Comparison of ENCODE assay signal across 10 cellular contexts in the genomic region with DNA sequence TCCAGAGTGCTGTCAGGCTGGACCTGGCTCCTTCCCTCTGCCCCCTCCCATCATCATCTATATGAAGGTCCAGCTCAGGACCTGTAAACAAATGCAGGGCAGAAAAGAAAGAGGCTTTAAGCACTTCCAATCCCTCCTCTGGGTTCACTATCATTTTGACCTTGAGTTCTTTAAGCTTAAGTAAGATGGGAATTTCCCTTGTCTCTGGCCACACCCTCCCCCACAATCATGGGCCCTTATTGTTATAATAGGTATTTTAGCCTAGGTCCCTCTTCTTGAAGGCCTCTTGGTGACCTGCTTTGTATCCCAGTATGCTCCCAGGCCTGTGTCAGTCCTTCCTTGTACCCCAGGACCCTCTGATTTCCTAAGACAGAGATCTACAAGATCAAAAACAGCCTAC. TPM values are rescaled to one million over a fixed set of nuclear protein-coding genes. Genes with fewer than 3 reads are reported as not detected.
A peak's percentile ranks its signal among the peaks of the same experiment; 100 is the strongest.
DNase-seq lines count a peak whose midpoint lies in the region; ATAC-seq, FAIRE-seq and TF ChIP-seq lines count a peak whose summit lies in the region.
"Had no signal": no experiment of that assay in that cellular context is flagged by ENCODE, and none has a peak within 500 bp of the region (broad histone marks: within the 10 kb centered on the region; RNA-seq: fewer than 3 reads in every experiment).

No MANE protein-coding gene starts in this region.

- no peak overlapping the region for H3K27ac ChIP-seq in A673 (ENCODE audit: low read depth, low read length, poor library complexity, severe bottlenecking)
- H3K27ac ChIP-seq: WERI-Rb-1 had no signal

- no peak for ATAC-seq in HG03135 (IDR thresholded peaks at IDR 0.05; ENCODE audit: unreplicated experiment)

- FAIRE-seq in GM18507 (lab: Jason Lieb, UNC), result peak; percentile 74

- H3K9me3 ChIP-seq in A673 (ENCODE audit: low read depth, low read length, poor library complexity, severe bottlenecking), result no peaks in the 10 kb centered on the region

- no peak overlapping the region for H3K27ac Mint-ChIP-seq in activated CD4-positive, alpha-beta memory T cell treated with anti-CD3 and anti-CD28 coated beads for 36 hours

- no peaks in the 10 kb centered on the region for H3K9me3 Mint-ChIP-seq in activated CD4-positive, alpha-beta memory T cell treated with anti-CD3 and anti-CD28 coated beads for 36 hours

- H3K27me3 ChIP-seq in A673 (replicated peaks; ENCODE audit: insufficient read depth, low read depth, low read length, poor library complexity), result no peaks in the 10 kb centered on the region

- H3K4me1 Mint-ChIP-seq in activated CD4-positive, alpha-beta memory T cell treated with anti-CD3 and anti-CD28 coated beads for 36 hours (ENCODE audit: low read depth), result peaks cover 10% of the 10 kb centered on the region

- H3K27me3 Mint-ChIP-seq in activated CD4-positive, alpha-beta memory T cell treated with anti-CD3 and anti-CD28 coated beads for 36 hours, result no peaks in the 10 kb centered on the region

- H3K4me1 ChIP-seq in A673 (ENCODE audit: insufficient read depth, low read length, poor library complexity, severe bottlenecking), result no peaks in the 10 kb centered on the region

- TF ChIP-seq CTCF in A673 (conservative IDR thresholded peaks at IDR 0.05; ENCODE audit: low read depth, low read length), result no peak

- no peaks in the 10 kb centered on the region for H3K36me3 Mint-ChIP-seq in activated CD4-positive, alpha-beta memory T cell treated with anti-CD3 and anti-CD28 coated beads for 36 hours

- CTCF ChIA-PET in activated CD4-positive, alpha-beta memory T cell treated with anti-CD3 and anti-CD28 coated beads for 36 hours (lab: Charles Lee), result no interaction called here
- CTCF ChIA-PET in A673 (lab: Charles Lee), result no interaction called here

- H3K36me3 ChIP-seq in A673 (ENCODE audit: insufficient read depth, low read length, poor library complexity, severe bottlenecking), result no peaks in the 10 kb centered on the region
- H3K36me3 ChIP-seq: WERI-Rb-1 had no signal

- POLR2A ChIA-PET in activated CD4-positive, alpha-beta memory T cell treated with anti-CD3 and anti-CD28 coated beads for 36 hours (lab: Charles Lee), result no interaction called here
- POLR2A ChIA-PET in A673 (lab: Charles Lee; ENCODE audit: low non-redundant PET), result no interaction called here

- H3K4me3 ChIP-seq in A673 (ENCODE audit: low read depth, low read length, poor library complexity, severe bottlenecking), result no peak overlapping the region

- DNase-seq in AG08396 (ENCODE audit: low spot score) (peak; percentile 17), GM18507 (ENCODE audit: extremely low spot score, insufficient read length, low read depth) (no peak), iris pigment epithelial cell (ENCODE audit: low read depth) (peak; percentile 83), A673 (ENCODE audit: low spot score) (no peak), NOMO-1 (lab: John Stamatoyannopoulos, UW; ENCODE audit: unreplicated experiment in 2 of 2) (no peak)
- peak; percentile 25 for DNase-seq in activated CD4-positive, alpha-beta memory T cell treated with anti-CD3 and anti-CD28 coated beads for 36 hours
- DNase-seq in stimulated activated CD8-positive, alpha-beta memory T cell treated with anti-CD3 and anti-CD28 coated beads, Interleukin-4, amount 100 ng/mL, for 48 hours, result no peak
- DNase-seq: glutamatergic neuron, WERI-Rb-1 had no signal

- intact Hi-C loops in activated CD4-positive, alpha-beta memory T cell treated with anti-CD3 and anti-CD28 coated beads for 36 hours (cut with micrococcal nuclease), result no loop called here
- intact Hi-C loops in A673 (cut with micrococcal nuclease; ENCODE audit: unreplicated experiment), result no loop called here

- H3K4me3 Mint-ChIP-seq in activated CD4-positive, alpha-beta memory T cell treated with anti-CD3 and anti-CD28 coated beads for 36 hours, result no peak overlapping the region

- no TSS peak for BruUV-seq in A673 (replicated peaks; lab: Mats Ljungman, UMichigan)

RNA-seq across cellular contexts. Expression of a gene that starts 45.1 kb away (rescaled TPM):
- 10 to 100 TPM; 69.5 to 69.6 TPM for total RNA-seq in activated CD4-positive, alpha-beta memory T cell treated with anti-CD3 and anti-CD28 coated beads for 36 hours
- total RNA-seq in A673 (2021), result 50.6 and 55.6 TPM in 2 replicates

RNA-seq across cellular contexts. Expression of a gene that starts 52.8 kb away (rescaled TPM):
- total RNA-seq in activated CD4-positive, alpha-beta memory T cell treated with anti-CD3 and anti-CD28 coated beads for 36 hours, result 10 to 100 TPM; 46.1 to 48.6 TPM
- total RNA-seq in A673 (2021), result 62.4 and 73.7 TPM in 2 replicates

Comparison
In these comparisons a context has a peak if more than half of its experiments do, and no peak if none do; other contexts are left out.
1. DNase-seq: peak in AG08396 (single experiment), activated CD4-positive, alpha-beta memory T cell treated with anti-CD3 and anti-CD28 coated beads for 36 hours (single experiment) and iris pigment epithelial cell (single experiment); none in GM18507 (single experiment), A673 (single experiment), NOMO-1 (0 of 2) and stimulated activated CD8-positive, alpha-beta memory T cell treated with anti-CD3 and anti-CD28 coated beads, Interleukin-4, amount 100 ng/mL, for 48 hours (single experiment).